ENCODE assay signal across 8 cellular contexts in genomic region chr4:145482209-145483021, GRCh38. TPM values are rescaled to one million over a fixed set of nuclear protein-coding genes. Genes with fewer than 3 reads are reported as not detected.
DNase-seq lines count a peak whose midpoint lies in the region; ATAC-seq, FAIRE-seq and TF ChIP-seq lines count a peak whose summit lies in the region.

No MANE protein-coding gene starts in this region.

- H2AK5ac ChIP-seq in H1 (ENCODE audit: low read depth, low read length) = no peak overlapping the region

- H3K79me2 ChIP-seq in H1 (ENCODE audit: control insufficient read depth in 1 of 2, insufficient read depth in 2 of 2, low read length in 2 of 2) = peaks cover 0 to 46% of the 10 kb centered on the region in 2 experiments; a peak in 3 of 4 replicates

- H3K23me2 ChIP-seq in H1 (ENCODE audit: low read depth, low read length) = peaks cover 11% of the 10 kb centered on the region

- no peaks in the 10 kb centered on the region; a peak in 1 of 7 replicates for H3K27me3 ChIP-seq in H1 (replicated peaks in 1 of 4; ENCODE audit: control insufficient read depth in 3 of 4, extremely low read depth in 1 of 4, insufficient read depth in 3 of 4, low read length in 3 of 4)

- DNase-seq in NCI-H446 (lab: John Stamatoyannopoulos, UW) (peak; percentile 34 to 38), NCI-H446 treated with DMSO at 0.1 percent for 48 hours (lab: John Stamatoyannopoulos, UW) (no peak), NCI-H2107 (lab: John Stamatoyannopoulos, UW) (peak; percentile 8), H1 (ENCODE audit: low read depth in 1 of 2, low spot score in 2 of 2) (peak in 1 of 2 experiments; percentile 70), medulla oblongata (ENCODE audit: extremely low spot score) (peak; percentile 67)
- peak; percentile 77 for DNase-seq in activated CD4-positive, alpha-beta T cell treated with anti-CD3 and anti-CD28 coated beads, Interleukin-2, amount 10 ng/mL, durations not matched to agents 24 days and 14 days
- DNase-seq in stimulated activated CD4-positive, alpha-beta T cell treated with anti-CD3 and anti-CD28 coated beads, TNF-alpha, amount 100 ng/mL, for 48 hours (ENCODE audit: low read depth in 3 of 3) = peak; percentile 54 to 67 (median 60)

- peak overlapping the region; percentile 39; the same call in 1 of the 2 replicates for H3K18ac ChIP-seq in H1 (ENCODE audit: extremely low read depth, low read length)

- ATAC-seq in HG02840 (IDR thresholded peaks at IDR 0.05; ENCODE audit: low FRiP score, unreplicated experiment) = peak; percentile 40

- H3K9ac ChIP-seq in H1 (replicated peaks in 1 of 4; ENCODE audit: extremely low read depth in 1 of 4, low read depth in 3 of 4, low read length in 3 of 4) = peak overlapping the region; percentile 76 to 92 (median 82)

- peak overlapping the region; percentile 85 to 97 for H3K4me2 ChIP-seq in H1 (ENCODE audit: insufficient read depth in 1 of 2, low read depth in 2 of 2, low read length in 2 of 2)

- H2BK20ac ChIP-seq in H1 (ENCODE audit: low read length) = no peak overlapping the region

- peak overlapping the region; percentile 42; the same call in 1 of the 2 replicates for H2BK12ac ChIP-seq in H1 (ENCODE audit: low read depth, low read length)

- TF ChIP-seq POLR2A in H1 (IDR thresholded peaks at IDR 0.05; ENCODE audit: control extremely low read depth in 1 of 2, low read depth in 2 of 2, low read length in 2 of 2) = peak; percentile 36 to 54

- peak overlapping the region; percentile 13 for H2BK120ac ChIP-seq in H1 (replicated peaks; ENCODE audit: low read depth, low read length)

- peak overlapping the region; percentile 32 for H3K56ac ChIP-seq in H1 (replicated peaks; ENCODE audit: insufficient read length, low read depth, low read length)

- CTCF ChIA-PET in H1 (lab: Charles Lee; ENCODE audit: partially characterized antibody) = interaction anchor here (0.7 kb wide), 1 partner anchor 135 kb away, joined by 3 read pairs; no protein-coding TSS in a partner anchor

- no peak overlapping the region for H3K23ac ChIP-seq in H1 (ENCODE audit: insufficient read length)

- no peak overlapping the region for H2BK15ac ChIP-seq in H1 (ENCODE audit: low read length)

- POLR2A ChIA-PET in H1 (lab: Charles Lee; ENCODE audit: partially characterized antibody) = interaction anchor here (1.0 to 1.2 kb wide), 4 partner anchors 11 to 72 kb away, joined by 3 read pairs; no protein-coding TSS in a partner anchor

- 0% methylated on average over 33 of the region's 73 CpGs; no CpG with 5 or more reads in 1 of the 2 experiments for WGBS in H1 (ENCODE audit: extremely low coverage in 1 of 2, insufficient coverage in 1 of 2, insufficient read length in 1 of 2, insufficient replicate concordance in 2 of 2, low coverage in 1 of 2, low lambda C conversion rate in 2 of 2, missing lambda C conversion rate in 1 of 2), 2 experiments

- H3K4me3 Mint-ChIP-seq in activated CD4-positive, alpha-beta T cell treated with anti-CD3 and anti-CD28 coated beads, Interleukin-2, amount 10 ng/mL, durations not matched to agents 24 days and 14 days = no peak overlapping the region

- H3K27ac ChIP-seq in H1 (ENCODE audit: low read depth, low read length) = peak overlapping the region; percentile 66

- peaks cover 7% of the 10 kb centered on the region for H3K9me3 Mint-ChIP-seq in activated CD4-positive, alpha-beta T cell treated with anti-CD3 and anti-CD28 coated beads, Interleukin-2, amount 10 ng/mL, durations not matched to agents 24 days and 14 days

- peak overlapping the region; percentile 63 for H4K5ac ChIP-seq in H1 (ENCODE audit: insufficient read length, low read depth, low read length)

- H2AFZ ChIP-seq in H1 (ENCODE audit: low read length) = peak overlapping the region; percentile 55; the same call in 1 of the 2 replicates

- H3K4me1 Mint-ChIP-seq in activated CD4-positive, alpha-beta T cell treated with anti-CD3 and anti-CD28 coated beads, Interleukin-2, amount 10 ng/mL, durations not matched to agents 24 days and 14 days = peaks cover 12% of the 10 kb centered on the region

- no peaks in the 10 kb centered on the region for H3K9me3 ChIP-seq in H1 (ENCODE audit: insufficient read depth in 2 of 2, low read depth in 1 of 2, low read length in 1 of 2)

- H2BK5ac ChIP-seq in H1 (ENCODE audit: low read depth, low read length) = peak overlapping the region; percentile 49

- H3K4me1 ChIP-seq in H1 (replicated peaks in 1 of 4; ENCODE audit: control insufficient read depth in 3 of 4, insufficient read depth in 4 of 4, low read length in 3 of 4) = peaks cover 0 to 9% (median 2%) of the 10 kb centered on the region in 4 experiments; a peak in 5 of 7 replicates

- no peaks in the 10 kb centered on the region for H4K20me1 ChIP-seq in H1 (replicated peaks in 1 of 2; ENCODE audit: control insufficient read depth in 1 of 2, insufficient read depth in 2 of 2, low read length in 2 of 2)

- FAIRE-seq in H1 (lab: Jason Lieb, UNC) = no peak

- no peaks in the 10 kb centered on the region; the same call in 1 of the 2 replicates for H3K79me1 ChIP-seq in H1 (ENCODE audit: low read depth, low read length)

- 0 out of 4 replicates have a peak, but pooled peaks of 1 of the 3 experiments have one; percentile 0 for TF ChIP-seq CTCF in H1 (IDR thresholded peaks at IDR 0.05; ENCODE audit: control extremely low read depth in 1 of 3, insufficient read depth in 1 of 3, low read depth in 1 of 3, low read length in 3 of 3)

- intact Hi-C loops in activated CD4-positive, alpha-beta T cell treated with anti-CD3 and anti-CD28 coated beads, Interleukin-2, amount 10 ng/mL, durations not matched to agents 24 days and 14 days (cut with micrococcal nuclease) = loop anchor here (1.0 to 10.0 kb wide), 11 partner anchors 75 to 1968 kb away; partner anchors contain the start of genes ABCE1, ANAPC10, MMAA and SMARCA5

- no peak overlapping the region for H3K4ac ChIP-seq in H1 (replicated peaks; ENCODE audit: insufficient read length, low read depth, low read length)

- peak overlapping the region; percentile 58 for H4K91ac ChIP-seq in H1 (replicated peaks; ENCODE audit: insufficient read length, low read length)

- TF ChIP-seq EP300 in H1 (IDR thresholded peaks at IDR 0.05; ENCODE audit: borderline replicate concordance in 1 of 2, low read depth in 2 of 2, low read length in 2 of 2) = no peak

- 0 out of 4 replicates have a peak, but pooled peaks of 1 of the 2 experiments have one; percentile 3 for TF ChIP-seq RAD21 in H1 (IDR thresholded peaks at IDR 0.05 in 1 of 2, conservative IDR thresholded peaks at IDR 0.05 in 1 of 2; ENCODE audit: low read depth in 2 of 2, low read length in 2 of 2)

- peaks cover 40% of the 10 kb centered on the region for H3K27me3 Mint-ChIP-seq in activated CD4-positive, alpha-beta T cell treated with anti-CD3 and anti-CD28 coated beads, Interleukin-2, amount 10 ng/mL, durations not matched to agents 24 days and 14 days

- H4K8ac ChIP-seq in H1 (ENCODE audit: extremely low read depth, insufficient read depth, low read length) = peak overlapping the region; percentile 95

- no peak overlapping the region for H3K27ac Mint-ChIP-seq in activated CD4-positive, alpha-beta T cell treated with anti-CD3 and anti-CD28 coated beads, Interleukin-2, amount 10 ng/mL, durations not matched to agents 24 days and 14 days

- H3K36me3 Mint-ChIP-seq in activated CD4-positive, alpha-beta T cell treated with anti-CD3 and anti-CD28 coated beads, Interleukin-2, amount 10 ng/mL, durations not matched to agents 24 days and 14 days (ENCODE audit: low read depth) = peaks cover 7% of the 10 kb centered on the region

- H3K4me3 ChIP-seq in H1 (ENCODE audit: extremely low read depth in 1 of 4, insufficient read depth in 2 of 4, low read depth in 3 of 4, low read length in 4 of 4) = peak overlapping the region; percentile 80 to 95 (median 87)

- H3K36me3 ChIP-seq in H1 (ENCODE audit: control insufficient read depth in 2 of 4, insufficient read depth in 4 of 4, low read length in 3 of 4) = no peaks in the 10 kb centered on the region; a peak in 1 of 8 replicates

- H3K14ac ChIP-seq in H1 (ENCODE audit: insufficient read length) = no peak overlapping the region

TF ChIP-seq in H1, 55 proteins besides CTCF, POLR2A, EP300 and RAD21 (continues in another document):
- TF ChIP-seq SIX5 (IDR thresholded peaks at IDR 0.05; ENCODE audit: low read depth, low read length) (no peak), PHF8 (conservative IDR thresholded peaks at IDR 0.05; ENCODE audit: low read depth, low read length) (peak; percentile 73), EGR1 (IDR thresholded peaks at IDR 0.05; ENCODE audit: borderline replicate concordance, low read depth, low read length) (0 out of 2 replicates have a peak, but pooled peaks have one; percentile 4), CHD1 (IDR thresholded peaks at IDR 0.05; ENCODE audit: low read depth, low read length) (no peak), RXRA (IDR thresholded peaks at IDR 0.05; ENCODE audit: insufficient read depth, low read depth, low read length) (no peak), TAF7 (optimal IDR thresholded peaks at IDR 0.05; ENCODE audit: borderline replicate concordance, low read depth, low read length) (peak; percentile 39), MAFK (IDR thresholded peaks at IDR 0.05; ENCODE audit: low read depth, low read length) (no peak), RBBP5 (IDR thresholded peaks at IDR 0.05; ENCODE audit: borderline replicate concordance, low read depth, low read length) (peak; percentile 94), TAF1 (IDR thresholded peaks at IDR 0.05; ENCODE audit: low read depth, low read length) (peak; percentile 64), RNF2 (IDR thresholded peaks at IDR 0.05; ENCODE audit: borderline replicate concordance, low read depth, low read length, missing control alignments, poor library complexity, severe bottlenecking) (no peak), BCL11A (IDR thresholded peaks at IDR 0.05; ENCODE audit: low read depth in 2 of 2, low read length in 2 of 2) (no peak), POU5F1 (IDR thresholded peaks at IDR 0.05; ENCODE audit: low read depth, low read length) (no peak), ASH2L (IDR thresholded peaks at IDR 0.05; ENCODE audit: low read length) (peak; percentile 73)

RNA-seq across cellular contexts. Expression of gene SMAD1, which starts 0.8 kb away (rescaled TPM):
- 3.9 and 4.3 TPM in 2 replicates for total RNA-seq in activated CD4-positive, alpha-beta T cell treated with anti-CD3 and anti-CD28 coated beads, Interleukin-2, amount 10 ng/mL, durations not matched to agents 24 days and 14 days
- total RNA-seq in H1 (2021; fragmentation: NEBNext Ultra II Directional; extraction: Animal tissue kit (Norgen Biotek cat#: 25700)) = 22.0 and 22.6 TPM in 2 replicates
- 20.1 and 25.3 TPM in 2 replicates for polyA plus RNA-seq in H1 (2011; rRNA removed)
- polyA plus RNA-seq in H1 (2011; cell fraction: cytosol; rRNA removed) = 22.6 TPM
- polyA plus RNA-seq in H1 (2011; cell fraction: nucleus; rRNA removed) = 14.4 TPM
- 13.2 to 17.6 TPM (median 15.2 TPM) in 4 replicates for polyA plus RNA-seq in H1 (2012, experiment 1 of 2)
- 5.4 TPM for polyA plus RNA-seq in H1 (2012, experiment 2 of 2)
- polyA plus RNA-seq in H1 (2013, experiment 1 of 2) = 20.9 TPM
- polyA plus RNA-seq in H1 (2013, experiment 2 of 2) = 21.0 TPM
- polyA minus RNA-seq in H1 (2011; rRNA and poly(A)+ RNA removed) = 38.6 and 42.1 TPM in 2 replicates
- 19.3 TPM for polyA minus RNA-seq in H1 (2011; cell fraction: cytosol; rRNA and poly(A)+ RNA removed)
- polyA minus RNA-seq in H1 (2011; cell fraction: nucleus; rRNA and poly(A)+ RNA removed) = 34.7 TPM
